In genomic region chr6:136465766-136466303, GRCh38 we compare ENCODE assay signal across 22 cellular contexts.
DNase-seq lines count a peak whose midpoint lies in the region; ATAC-seq, FAIRE-seq and TF ChIP-seq lines count a peak whose summit lies in the region.
"Had no signal": no experiment of that assay in that cellular context is flagged by ENCODE, and none has a peak within 500 bp of the region (broad histone marks: within the 10 kb centered on the region; RNA-seq: fewer than 3 reads in every experiment).

No MANE protein-coding gene starts in this region.

- H3K27ac Mint-ChIP-seq in brain, result peak overlapping the region in 2 of 5 experiments; percentile 13 to 86
- peak overlapping the region; percentile 87 for H3K27ac Mint-ChIP-seq in glutamatergic neuron (ENCODE audit: unreplicated experiment)
- H3K27ac Mint-ChIP-seq: naive thymus-derived CD4-positive, alpha-beta T cell; stimulated activated memory B cell treated with anti-CD40 and anti-IgM and Interleukin-4, amounts not matched to agents 10 μg/mL and 1 μg/mL and 100 μg/mL, for 72 hours had no signal

- FAIRE-seq in A549 (lab: Jason Lieb, UNC), result no peak
- FAIRE-seq: TTC549 had no signal

- peaks cover 21% of the 10 kb centered on the region for H3K4me1 Mint-ChIP-seq in brain
- peaks cover 24% of the 10 kb centered on the region for H3K4me1 Mint-ChIP-seq in glutamatergic neuron (ENCODE audit: low read depth, unreplicated experiment)

- ATAC-seq in A549 (no peak), GM18858 (IDR thresholded peaks at IDR 0.05; ENCODE audit: unreplicated experiment) (no peak)
- ATAC-seq: body of pancreas; naive thymus-derived CD4-positive, alpha-beta T cell; stimulated activated memory B cell treated with anti-CD40 and anti-IgM and Interleukin-4, amounts not matched to agents 10 μg/mL and 1 μg/mL and 100 μg/mL, for 72 hours had no signal

- POLR2A ChIA-PET in A549 (lab: Yijun Ruan, JAX) (no interaction called here), A673 (lab: Charles Lee; ENCODE audit: low non-redundant PET) (no interaction called here)

- H3K4me2 ChIP-seq in A549, result peak overlapping the region; percentile 88
- H3K4me2 ChIP-seq: BLaER1 treated with 17β-estradiol and CSF1 and Interleukin-3, amounts not matched to agents 10 nM and 100 nM had no signal

- BruUV-seq in A673 (replicated peaks; lab: Mats Ljungman, UMichigan), result no TSS peak

- TF ChIP-seq EP300 in A549 (IDR thresholded peaks at IDR 0.05), result no peak

- H3K27me3 Mint-ChIP-seq in brain (peaks cover 22% of the 10 kb centered on the region), glutamatergic neuron (ENCODE audit: unreplicated experiment) (peaks cover 5% of the 10 kb centered on the region)

- H3K4me3 Mint-ChIP-seq in brain (peak overlapping the region in 3 of 5 experiments; percentile 25 to 67 (median 44)), glutamatergic neuron (ENCODE audit: unreplicated experiment) (peak overlapping the region; percentile 1)
- H3K4me3 Mint-ChIP-seq: naive thymus-derived CD4-positive, alpha-beta T cell; stimulated activated memory B cell treated with anti-CD40 and anti-IgM and Interleukin-4, amounts not matched to agents 10 μg/mL and 1 μg/mL and 100 μg/mL, for 72 hours had no signal

- no peaks in the 10 kb centered on the region for H3K9me3 ChIP-seq in A549
- no peaks in the 10 kb centered on the region for H3K9me3 ChIP-seq in A673 (ENCODE audit: low read depth, low read length, poor library complexity, severe bottlenecking)
- H3K9me3 ChIP-seq: BLaER1 treated with 17β-estradiol and CSF1 and Interleukin-3, amounts not matched to agents 10 nM and 100 nM; body of pancreas; Peyer's patch; SJSA1 had no signal

- no peak for TF ChIP-seq POLR2A in A549 (IDR thresholded peaks at IDR 0.05; ENCODE audit: low read length)
- no peak for TF ChIP-seq POLR2A in lower leg skin (IDR thresholded peaks at IDR 0.05)

- 13% methylated on average over 2 of the region's 2 CpGs for WGBS in A549 (ENCODE audit: missing lambda C conversion rate)
- WGBS in lower leg skin, 2 donors, result 90 to 93% methylated on average over 2 of the region's 2 CpGs

- H3K9me3 Mint-ChIP-seq in brain (no peaks in the 10 kb centered on the region), glutamatergic neuron (ENCODE audit: unreplicated experiment) (peaks cover 4% of the 10 kb centered on the region)
- H3K9me3 Mint-ChIP-seq: naive thymus-derived CD4-positive, alpha-beta T cell; stimulated activated memory B cell treated with anti-CD40 and anti-IgM and Interleukin-4, amounts not matched to agents 10 μg/mL and 1 μg/mL and 100 μg/mL, for 72 hours had no signal

- no peak for TF ChIP-seq RAD21 in A549 (conservative IDR thresholded peaks at IDR 0.05 in 1 of 2, IDR thresholded peaks at IDR 0.05 in 1 of 2)

- H3K36me3 Mint-ChIP-seq in brain (no peaks in the 10 kb centered on the region), glutamatergic neuron (ENCODE audit: unreplicated experiment) (no peaks in the 10 kb centered on the region)
- H3K36me3 Mint-ChIP-seq: naive thymus-derived CD4-positive, alpha-beta T cell; stimulated activated memory B cell treated with anti-CD40 and anti-IgM and Interleukin-4, amounts not matched to agents 10 μg/mL and 1 μg/mL and 100 μg/mL, for 72 hours had no signal

- intact Hi-C loops in lower leg skin (cut with DNase I; ENCODE audit: low total_unique reads) (no loop called here), A673 (cut with micrococcal nuclease; ENCODE audit: unreplicated experiment) (no loop called here)

- H3K27me3 ChIP-seq in A673 (replicated peaks; ENCODE audit: insufficient read depth, low read depth, low read length, poor library complexity), result no peaks in the 10 kb centered on the region
- H3K27me3 ChIP-seq: BLaER1 treated with 17β-estradiol and CSF1 and Interleukin-3, amounts not matched to agents 10 nM and 100 nM; body of pancreas; Peyer's patch had no signal

- H3K4me3 ChIP-seq in A549 (peak overlapping the region; percentile 27; the same call in 1 of the 3 replicates), lower leg skin (ENCODE audit: low read depth, poor library complexity, severe bottlenecking) (no peak overlapping the region), A673 (ENCODE audit: low read depth, low read length, poor library complexity, severe bottlenecking) (no peak overlapping the region)
- H3K4me3 ChIP-seq: BLaER1 treated with 17β-estradiol and CSF1 and Interleukin-3, amounts not matched to agents 10 nM and 100 nM; body of pancreas; Peyer's patch; SJSA1 had no signal

- H3K27ac ChIP-seq in A549, result peak overlapping the region; percentile 65 to 67; a peak in 5 of 6 replicates
- H3K27ac ChIP-seq in A673 (ENCODE audit: low read depth, low read length, poor library complexity, severe bottlenecking), result no peak overlapping the region
- H3K27ac ChIP-seq: BLaER1 treated with 17β-estradiol and CSF1 and Interleukin-3, amounts not matched to agents 10 nM and 100 nM; body of pancreas; Peyer's patch; SJSA1 had no signal

- H3K4me1 ChIP-seq in A549, result peaks cover 95% of the 10 kb centered on the region
- H3K4me1 ChIP-seq in A673 (ENCODE audit: insufficient read depth, low read length, poor library complexity, severe bottlenecking), result no peaks in the 10 kb centered on the region
- H3K4me1 ChIP-seq: body of pancreas, Peyer's patch, SJSA1 had no signal

- no peak for DNase-seq in A549 (ENCODE audit: low read depth in 1 of 2, low spot score in 1 of 2)
- DNase-seq in HCEC 1CT, result peak; percentile 27
- DNase-seq in glutamatergic neuron, result no peak
- no peak for DNase-seq in lower leg skin (ENCODE audit: low spot score in 2 of 2)
- no peak for DNase-seq in A673 (ENCODE audit: low spot score)
- DNase-seq in NCI-H748 (lab: John Stamatoyannopoulos, UW; ENCODE audit: unreplicated experiment), result no peak
- DNase-seq: activated CD4-positive, CD25-positive, alpha-beta regulatory T cell treated with anti-CD3 and anti-CD28 coated beads, Interleukin-2, amount 50 U/mL, for 72 hours; activated effector memory CD4-positive, alpha-beta T cell treated with anti-CD3 and anti-CD28 coated beads, Interleukin-2, amount 50 U/mL, for 16 hours; body of pancreas; cortex of kidney; EL; naive thymus-derived CD4-positive, alpha-beta T cell; NCI-H510A; Peyer's patch; stimulated activated CD4-positive, alpha-beta T cell treated with anti-CD3 and anti-CD28 coated beads, Interleukin-4, amount 100 ng/mL, for 1 hour; T-helper 1 cell had no signal

- no peak for TF ChIP-seq CTCF in A549 (IDR thresholded peaks at IDR 0.05)
- no peak for TF ChIP-seq CTCF in brain (conservative IDR thresholded peaks at IDR 0.05)
- TF ChIP-seq CTCF in glutamatergic neuron (IDR thresholded peaks at IDR 0.05; ENCODE audit: partially characterized antibody, unreplicated experiment), result no peak
- no peak for TF ChIP-seq CTCF in lower leg skin (IDR thresholded peaks at IDR 0.05)
- TF ChIP-seq CTCF in A673 (conservative IDR thresholded peaks at IDR 0.05; ENCODE audit: low read depth, low read length), result no peak

- CTCF ChIA-PET in A549 (lab: Yijun Ruan, JAX), result no interaction called here
- CTCF ChIA-PET in A673 (lab: Charles Lee), result no interaction called here

- H3K36me3 ChIP-seq in A673 (ENCODE audit: insufficient read depth, low read length, poor library complexity, severe bottlenecking), result no peaks in the 10 kb centered on the region
- H3K36me3 ChIP-seq: BLaER1 treated with 17β-estradiol and CSF1 and Interleukin-3, amounts not matched to agents 10 nM and 100 nM; Peyer's patch; SJSA1 had no signal

TF ChIP-seq in A549, 52 proteins besides CTCF, POLR2A, EP300 and RAD21:
- no peak for TF ChIP-seq RCOR1 (IDR thresholded peaks at IDR 0.05; ENCODE audit: low read depth, low read length)
- no peak for TF ChIP-seq GATA3 (IDR thresholded peaks at IDR 0.05; ENCODE audit: borderline replicate concordance)
- no peak for TF ChIP-seq HOXA7 (CRISPR knock-in tag; IDR thresholded peaks at IDR 0.05)
- no peak for TF ChIP-seq SREBF2 (IDR thresholded peaks at IDR 0.05)
- TF ChIP-seq ZFP36 (IDR thresholded peaks at IDR 0.05; ENCODE audit: borderline replicate concordance, partially characterized antibody), result no peak
- TF ChIP-seq POLR2AphosphoS2 (conservative IDR thresholded peaks at IDR 0.05; ENCODE audit: low read length), result no peak
- no peak for TF ChIP-seq KDM5A (IDR thresholded peaks at IDR 0.05)
- peak; percentile 30; the same call in 1 of the 2 replicates for TF ChIP-seq FOSL2 (IDR thresholded peaks at IDR 0.05)
- TF ChIP-seq FOSL2 (CRISPR knock-in tag; IDR thresholded peaks at IDR 0.05), result peak; percentile 76
- TF ChIP-seq NR3C1 (IDR thresholded peaks at IDR 0.05), result no peak
- TF ChIP-seq SMC3 (IDR thresholded peaks at IDR 0.05), result no peak
- TF ChIP-seq HOXB13 (CRISPR knock-in tag; IDR thresholded peaks at IDR 0.05; ENCODE audit: low read depth), result no peak
- no peak for TF ChIP-seq MAFK (IDR thresholded peaks at IDR 0.05; ENCODE audit: partially characterized antibody)
- peak; percentile 23; the same call in 1 of the 2 replicates for TF ChIP-seq JUNB (IDR thresholded peaks at IDR 0.05)
- no peak for TF ChIP-seq KDM1A (IDR thresholded peaks at IDR 0.05; ENCODE audit: low read depth)
- no peak for TF ChIP-seq NPAS2 (CRISPR knock-in tag; IDR thresholded peaks at IDR 0.05; ENCODE audit: borderline replicate concordance)
